In the genomic region with DNA sequence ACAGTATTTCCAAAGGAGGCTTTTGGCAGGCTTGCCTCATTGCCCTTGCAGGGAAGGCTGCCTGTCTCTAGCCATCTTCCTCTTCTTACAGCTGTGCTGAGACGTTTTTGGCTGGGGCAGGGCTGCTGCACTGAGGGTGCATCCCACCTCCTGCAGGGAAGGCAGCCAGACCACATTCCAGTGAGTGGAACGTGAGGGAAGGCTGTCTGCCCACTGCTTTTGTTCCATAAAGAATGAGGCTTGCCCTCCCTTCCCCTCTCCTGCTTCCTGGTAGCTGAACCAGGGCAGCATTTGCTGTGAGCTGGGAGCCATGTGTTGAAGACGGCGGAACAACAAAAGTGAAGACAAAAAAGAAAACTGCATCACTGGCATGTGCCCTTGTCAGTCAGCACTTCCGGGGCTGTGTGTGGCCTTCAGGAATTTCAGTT, we compare ENCODE assay signal across 9 cellular contexts. TPM values are rescaled to one million over a fixed set of nuclear protein-coding genes. Genes with fewer than 3 reads are reported as not detected.
A peak's percentile ranks its signal among the peaks of the same experiment; 100 is the strongest.
DNase-seq lines count a peak whose midpoint lies in the region; ATAC-seq and TF ChIP-seq lines count a peak whose summit lies in the region.
"Had no signal": no experiment of that assay in that cellular context is flagged by ENCODE, and none has a peak within 500 bp of the region (broad histone marks: within the 10 kb centered on the region; RNA-seq: fewer than 3 reads in every experiment).

No MANE protein-coding gene starts in this region.

- in situ Hi-C loops in mammary epithelial cell (cut with MboI; ENCODE audit: low sequenced_read_pairs in 2 of 2): loop anchor here in 1 of 2 donors (10.0 kb wide), 1 partner anchor 369 kb away; no protein-coding TSS in a partner anchor

- no peak overlapping the region for H2AFZ ChIP-seq in mammary epithelial cell (ENCODE audit: low read depth, low read length)

- no peak overlapping the region for H3K27ac ChIP-seq in mammary epithelial cell (ENCODE audit: insufficient read depth, low read depth, low read length)
- H3K27ac ChIP-seq in tibial artery: peak overlapping the region; percentile 63 to 82

- TF ChIP-seq CTCF in mammary epithelial cell (conservative IDR thresholded peaks at IDR 0.05 in 1 of 2, IDR thresholded peaks at IDR 0.05 in 1 of 2; ENCODE audit: extremely low read depth in 1 of 2, insufficient read depth in 1 of 2, low read depth in 1 of 2, low read length in 2 of 2) (no peak), tibial artery (IDR thresholded peaks at IDR 0.05) (no peak)

- peak overlapping the region; percentile 9 for H3K4me2 ChIP-seq in mammary epithelial cell (ENCODE audit: insufficient read depth, low read depth, low read length)

- CTCF ChIA-PET in mammary epithelial cell (lab: Charles Lee; ENCODE audit: low non-redundant PET): interaction anchor here (0.6 to 0.7 kb wide), 3 partner anchors 45 to 143 kb away, joined by 3 to 4 read pairs (median 3); no protein-coding TSS in a partner anchor

- 12% methylated on average over 5 of the region's 5 CpGs for WGBS in mammary epithelial cell (ENCODE audit: low coverage, missing lambda C conversion rate)

- DNase-seq in SIG-M5 treated with dmso at 0.1 percent for 504 hours (lab: John Stamatoyannopoulos, UW; ENCODE audit: unreplicated experiment) (peak; percentile 41), SIG-M5 (lab: John Stamatoyannopoulos, UW) (no peak), mammary epithelial cell (peak; percentile 40), left lobe of liver (ENCODE audit: low spot score) (no peak), tibial artery (no peak), DMS 273 (lab: John Stamatoyannopoulos, UW; ENCODE audit: unreplicated experiment) (no peak), GM19238 (ENCODE audit: insufficient read length, low spot score) (no peak), globus pallidus (ENCODE audit: low spot score) (no peak)

- H3K79me2 ChIP-seq in mammary epithelial cell (ENCODE audit: insufficient read depth, low read length): peaks cover 37% of the 10 kb centered on the region

- H3K36me3 ChIP-seq in mammary epithelial cell (ENCODE audit: insufficient read depth, low read length): peaks cover 6% of the 10 kb centered on the region
- H3K36me3 ChIP-seq in tibial artery: peaks cover 10 to 38% (median 34%) of the 10 kb centered on the region in 3 donors

- intact Hi-C loops in mammary epithelial cell (cut with micrococcal nuclease) (loop anchor here (2.0 to 10.0 kb wide), 3 partner anchors 25 to 169 kb away; no protein-coding TSS in a partner anchor), tibial artery (cut with DNase I; ENCODE audit: low total_unique reads) (loop anchor here (5.0 to 10.0 kb wide), 2 partner anchors 81 to 369 kb away; no protein-coding TSS in a partner anchor)

- H3K4me3 ChIP-seq in mammary epithelial cell (replicated peaks in 1 of 3; ENCODE audit: insufficient read depth in 1 of 3, low read depth in 2 of 3, low read length in 3 of 3): no peak overlapping the region
- no peak overlapping the region for H3K4me3 ChIP-seq in tibial artery
- H3K4me3 ChIP-seq: K562 had no signal

- H3K9me3 ChIP-seq in mammary epithelial cell (replicated peaks; ENCODE audit: insufficient read depth, low read length): no peaks in the 10 kb centered on the region
- no peaks in the 10 kb centered on the region for H3K9me3 ChIP-seq in tibial artery

- H4K20me1 ChIP-seq in mammary epithelial cell (ENCODE audit: insufficient read depth, low read length): no peaks in the 10 kb centered on the region

- peaks cover 21% of the 10 kb centered on the region for H3K4me1 ChIP-seq in mammary epithelial cell (ENCODE audit: insufficient read depth, low read length)
- peaks cover 10 to 44% (median 31%) of the 10 kb centered on the region in 4 donors for H3K4me1 ChIP-seq in tibial artery

- dilution Hi-C loops in mammary epithelial cell (cut with HindIII; ENCODE audit: low sequenced_read_pairs): no loop called here

- no peak overlapping the region for H3K9ac ChIP-seq in mammary epithelial cell (ENCODE audit: insufficient read depth, low read length)

- no TSS peak for BruUV-seq in mammary epithelial cell (replicated peaks; lab: Mats Ljungman, UMichigan)

- ATAC-seq in left lobe of liver: peak; percentile 8
- ATAC-seq: K562 had no signal

- H3K27me3 ChIP-seq in mammary epithelial cell (ENCODE audit: insufficient read depth, low read length) (no peaks in the 10 kb centered on the region), tibial artery (no peaks in the 10 kb centered on the region)

RNA-seq across cellular contexts. Expression of gene MGAT1, which starts 16.8 kb away (rescaled TPM):
- total RNA-seq in mammary epithelial cell: 100 to 1,000 TPM in 1 of 2 donors, 10 to 100 TPM in 1; 91.4 to 177 TPM
- polyA plus RNA-seq in mammary epithelial cell: 134 TPM
- polyA minus RNA-seq in mammary epithelial cell: 122 TPM
- 115 TPM for total RNA-seq in left lobe of liver

RNA-seq across cellular contexts. Expression of gene OR2Y1, which starts 46.0 kb away (rescaled TPM):
- not detected for total RNA-seq in mammary epithelial cell
- polyA plus RNA-seq in mammary epithelial cell: not detected
- polyA minus RNA-seq in mammary epithelial cell: not detected
- total RNA-seq in left lobe of liver: not detected
- total RNA-seq: K562 had no signal
- polyA plus RNA-seq: K562 had no signal

Comparison
In these comparisons a context has a peak if more than half of its experiments do, and no peak if none do; other contexts are left out.
1. DNase-seq: peak in SIG-M5 treated with dmso at 0.1 percent for 504 hours (single experiment) and mammary epithelial cell (single experiment); none in SIG-M5 (single experiment), left lobe of liver (single experiment), tibial artery (0 of 2), DMS 273 (single experiment), GM19238 (single experiment) and globus pallidus (single experiment).